8 cellular contexts compared by ENCODE assay signal in genomic region chr15:33310481-33311311, GRCh38. TPM values are rescaled to one million over a fixed set of nuclear protein-coding genes. Genes with fewer than 3 reads are reported as not detected.
DNase-seq lines count a peak whose midpoint lies in the region; ATAC-seq and TF ChIP-seq lines count a peak whose summit lies in the region.

RYR3 (plus strand) TSS chr15:33310967; CDS start chr15:33311046, 79 bp downstream.

- H3K27ac ChIP-seq in muscle layer of colon (ENCODE audit: low read depth, low read length), result peak within 1 kb of the TSS; percentile 85
- no peak within 1 kb of the TSS for H3K27ac ChIP-seq in urinary bladder (ENCODE audit: low read depth)

- peak within 1 kb of the TSS; percentile 43 for H3K9ac ChIP-seq in muscle layer of colon (ENCODE audit: low read length)

- peak; percentile 28 to 32 for ATAC-seq in activated T-cell treated with anti-CD3 and anti-CD28 coated beads, Interleukin-2, amount 50 U/mL, for 4 hours
- ATAC-seq in HG03565 (IDR thresholded peaks at IDR 0.05; ENCODE audit: unreplicated experiment), result no peak

- H3K27me3 Mint-ChIP-seq in activated T-cell treated with anti-CD3 and anti-CD28 coated beads, Interleukin-2, amount 50 U/mL, for 4 hours (ENCODE audit: low read depth), result peaks cover 58% of the 10 kb centered on the region

- H3K9me3 Mint-ChIP-seq in activated T-cell treated with anti-CD3 and anti-CD28 coated beads, Interleukin-2, amount 50 U/mL, for 4 hours, result no peaks in the 10 kb centered on the region

- H3K4me3 ChIP-seq in muscle layer of colon (ENCODE audit: low read depth in 1 of 2, low read length in 2 of 2) (peak within 1 kb of the TSS; percentile 47 to 70), urinary bladder (ENCODE audit: low read depth, low read length) (peak within 1 kb of the TSS; percentile 39)

- peaks cover 4% of the 10 kb centered on the region for H3K4me1 Mint-ChIP-seq in activated T-cell treated with anti-CD3 and anti-CD28 coated beads, Interleukin-2, amount 50 U/mL, for 4 hours (ENCODE audit: low read depth)

- under 1% methylated on average over 77 of the region's 84 CpGs for WGBS in urinary bladder

- no peaks in the 10 kb centered on the region for H3K36me3 Mint-ChIP-seq in activated T-cell treated with anti-CD3 and anti-CD28 coated beads, Interleukin-2, amount 50 U/mL, for 4 hours (ENCODE audit: insufficient read depth)

- H3K4me3 Mint-ChIP-seq in activated T-cell treated with anti-CD3 and anti-CD28 coated beads, Interleukin-2, amount 50 U/mL, for 4 hours, result peak within 1 kb of the TSS; percentile 23

- H3K4me1 ChIP-seq in muscle layer of colon (ENCODE audit: insufficient read depth, low read length) (peaks cover 5% of the 10 kb centered on the region), urinary bladder (ENCODE audit: insufficient read depth) (no peaks in the 10 kb centered on the region)

- DNase-seq in activated T-cell treated with anti-CD3 and anti-CD28 coated beads, Interleukin-2, amount 50 U/mL, for 4 hours, result no peak
- no peak for DNase-seq in activated T-cell treated with anti-CD3 and anti-CD28 coated beads, Interleukin-2, amount 50 U/mL, for 1 hour
- peak; percentile 5 for DNase-seq in dermis blood vessel endothelial cell
- no peak for DNase-seq in NCI-H2196 treated with DMSO at 0.1 percent for 48 hours (lab: John Stamatoyannopoulos, UW; ENCODE audit: unreplicated experiment)
- no peak for DNase-seq in GM10266 (ENCODE audit: extremely low spot score)

- no peaks in the 10 kb centered on the region for H3K36me3 ChIP-seq in muscle layer of colon (ENCODE audit: insufficient read depth, low read length)
- H3K36me3 ChIP-seq in urinary bladder (ENCODE audit: insufficient read depth), result no peaks in the 10 kb centered on the region

- no peaks in the 10 kb centered on the region for H3K9me3 ChIP-seq in muscle layer of colon (ENCODE audit: low read length)

- H3K27me3 ChIP-seq in muscle layer of colon (ENCODE audit: control insufficient read depth in 1 of 2, insufficient read depth in 2 of 2, low read length in 2 of 2), result no peaks in the 10 kb centered on the region

- TF ChIP-seq CTCF in GM10266 (IDR thresholded peaks at IDR 0.05; ENCODE audit: control insufficient read depth, insufficient read depth, low read depth, missing control alignments), result no peak

RNA-seq across cellular contexts. Expression of gene RYR3, which starts in this region (rescaled TPM):
- total RNA-seq in activated T-cell treated with anti-CD3 and anti-CD28 coated beads, Interleukin-2, amount 50 U/mL, for 4 hours, result not detected
- total RNA-seq in dermis blood vessel endothelial cell (0.05 TPM in 1 of 2 replicates, not detected in the other), urinary bladder (10.5 TPM)
- polyA plus RNA-seq in urinary bladder, result 5.1 TPM

Comparison
In these comparisons a context has a peak if more than half of its experiments do, and no peak if none do; other contexts are left out.
1. RNA of gene RYR3 (total RNA-seq): 10.5 TPM in urinary bladder (single experiment); not detected in activated T-cell treated with anti-CD3 and anti-CD28 coated beads, Interleukin-2, amount 50 U/mL, for 4 hours and 0.05 TPM in dermis blood vessel endothelial cell; every median in the first group is over 10 times any median in the second.
2. Peak in ATAC-seq in activated T-cell treated with anti-CD3 and anti-CD28 coated beads, Interleukin-2, amount 50 U/mL, for 4 hours; RNA of the gene not detected or under 1 TPM.
3. Peak in DNase-seq in dermis blood vessel endothelial cell; RNA of the gene not detected or under 1 TPM.